Comparison of ENCODE assay signal across 1 cellular context in the genomic region with DNA sequence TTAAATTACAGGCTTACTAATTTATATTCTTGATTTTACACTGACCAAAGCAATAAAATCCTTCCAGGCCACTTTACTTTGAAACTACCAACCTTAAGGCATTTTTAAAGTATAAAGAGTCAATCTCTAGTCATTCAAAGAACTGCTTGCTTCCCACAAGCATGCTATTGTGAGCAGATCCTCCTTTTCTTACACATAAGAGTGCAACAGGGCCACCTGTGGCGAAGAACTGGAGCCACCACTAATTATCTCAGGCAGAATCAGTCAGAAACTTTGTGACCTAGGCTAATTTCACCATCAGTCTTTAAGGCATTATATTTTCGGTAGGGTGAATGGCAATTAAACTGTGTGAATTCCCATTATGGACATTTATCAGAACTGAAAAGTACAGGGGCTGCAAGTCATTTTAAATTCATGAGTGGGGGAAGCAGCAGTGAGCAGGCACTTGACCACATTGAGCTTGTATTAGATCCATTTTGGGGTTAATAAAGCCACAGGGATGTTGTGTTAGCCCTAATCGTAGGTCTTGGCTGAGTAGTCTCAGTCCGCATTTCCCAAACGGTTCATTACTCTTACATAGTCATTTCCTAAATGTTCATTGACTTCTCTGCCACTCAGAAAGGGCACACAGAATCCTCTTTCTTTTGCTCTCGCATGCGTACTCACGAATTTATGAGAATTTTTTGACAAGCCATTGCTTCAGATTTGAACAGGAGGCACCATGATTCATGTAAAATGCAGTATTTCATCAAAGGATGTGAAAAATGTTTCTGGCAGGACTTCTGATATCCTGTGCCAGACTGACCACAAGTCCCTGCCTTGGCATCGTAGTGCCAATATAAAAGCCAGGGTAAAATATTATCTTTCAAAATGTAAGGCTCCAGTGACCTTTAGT.
A peak's percentile ranks its signal among the peaks of the same experiment; 100 is the strongest.
TF ChIP-seq lines count a peak whose summit lies in the region.

No MANE protein-coding gene starts in this region.

TF ChIP-seq in H1, 55 proteins besides CTCF, POLR2A, EP300 and RAD21:
- TF ChIP-seq NANOG (IDR thresholded peaks at IDR 0.05; ENCODE audit: insufficient read depth, low read depth, low read length, poor library complexity, severe bottlenecking) (peak; percentile 76), RBBP5 (IDR thresholded peaks at IDR 0.05; ENCODE audit: borderline replicate concordance, low read depth, low read length) (no peak)
- TF ChIP-seq, protein P1, sequence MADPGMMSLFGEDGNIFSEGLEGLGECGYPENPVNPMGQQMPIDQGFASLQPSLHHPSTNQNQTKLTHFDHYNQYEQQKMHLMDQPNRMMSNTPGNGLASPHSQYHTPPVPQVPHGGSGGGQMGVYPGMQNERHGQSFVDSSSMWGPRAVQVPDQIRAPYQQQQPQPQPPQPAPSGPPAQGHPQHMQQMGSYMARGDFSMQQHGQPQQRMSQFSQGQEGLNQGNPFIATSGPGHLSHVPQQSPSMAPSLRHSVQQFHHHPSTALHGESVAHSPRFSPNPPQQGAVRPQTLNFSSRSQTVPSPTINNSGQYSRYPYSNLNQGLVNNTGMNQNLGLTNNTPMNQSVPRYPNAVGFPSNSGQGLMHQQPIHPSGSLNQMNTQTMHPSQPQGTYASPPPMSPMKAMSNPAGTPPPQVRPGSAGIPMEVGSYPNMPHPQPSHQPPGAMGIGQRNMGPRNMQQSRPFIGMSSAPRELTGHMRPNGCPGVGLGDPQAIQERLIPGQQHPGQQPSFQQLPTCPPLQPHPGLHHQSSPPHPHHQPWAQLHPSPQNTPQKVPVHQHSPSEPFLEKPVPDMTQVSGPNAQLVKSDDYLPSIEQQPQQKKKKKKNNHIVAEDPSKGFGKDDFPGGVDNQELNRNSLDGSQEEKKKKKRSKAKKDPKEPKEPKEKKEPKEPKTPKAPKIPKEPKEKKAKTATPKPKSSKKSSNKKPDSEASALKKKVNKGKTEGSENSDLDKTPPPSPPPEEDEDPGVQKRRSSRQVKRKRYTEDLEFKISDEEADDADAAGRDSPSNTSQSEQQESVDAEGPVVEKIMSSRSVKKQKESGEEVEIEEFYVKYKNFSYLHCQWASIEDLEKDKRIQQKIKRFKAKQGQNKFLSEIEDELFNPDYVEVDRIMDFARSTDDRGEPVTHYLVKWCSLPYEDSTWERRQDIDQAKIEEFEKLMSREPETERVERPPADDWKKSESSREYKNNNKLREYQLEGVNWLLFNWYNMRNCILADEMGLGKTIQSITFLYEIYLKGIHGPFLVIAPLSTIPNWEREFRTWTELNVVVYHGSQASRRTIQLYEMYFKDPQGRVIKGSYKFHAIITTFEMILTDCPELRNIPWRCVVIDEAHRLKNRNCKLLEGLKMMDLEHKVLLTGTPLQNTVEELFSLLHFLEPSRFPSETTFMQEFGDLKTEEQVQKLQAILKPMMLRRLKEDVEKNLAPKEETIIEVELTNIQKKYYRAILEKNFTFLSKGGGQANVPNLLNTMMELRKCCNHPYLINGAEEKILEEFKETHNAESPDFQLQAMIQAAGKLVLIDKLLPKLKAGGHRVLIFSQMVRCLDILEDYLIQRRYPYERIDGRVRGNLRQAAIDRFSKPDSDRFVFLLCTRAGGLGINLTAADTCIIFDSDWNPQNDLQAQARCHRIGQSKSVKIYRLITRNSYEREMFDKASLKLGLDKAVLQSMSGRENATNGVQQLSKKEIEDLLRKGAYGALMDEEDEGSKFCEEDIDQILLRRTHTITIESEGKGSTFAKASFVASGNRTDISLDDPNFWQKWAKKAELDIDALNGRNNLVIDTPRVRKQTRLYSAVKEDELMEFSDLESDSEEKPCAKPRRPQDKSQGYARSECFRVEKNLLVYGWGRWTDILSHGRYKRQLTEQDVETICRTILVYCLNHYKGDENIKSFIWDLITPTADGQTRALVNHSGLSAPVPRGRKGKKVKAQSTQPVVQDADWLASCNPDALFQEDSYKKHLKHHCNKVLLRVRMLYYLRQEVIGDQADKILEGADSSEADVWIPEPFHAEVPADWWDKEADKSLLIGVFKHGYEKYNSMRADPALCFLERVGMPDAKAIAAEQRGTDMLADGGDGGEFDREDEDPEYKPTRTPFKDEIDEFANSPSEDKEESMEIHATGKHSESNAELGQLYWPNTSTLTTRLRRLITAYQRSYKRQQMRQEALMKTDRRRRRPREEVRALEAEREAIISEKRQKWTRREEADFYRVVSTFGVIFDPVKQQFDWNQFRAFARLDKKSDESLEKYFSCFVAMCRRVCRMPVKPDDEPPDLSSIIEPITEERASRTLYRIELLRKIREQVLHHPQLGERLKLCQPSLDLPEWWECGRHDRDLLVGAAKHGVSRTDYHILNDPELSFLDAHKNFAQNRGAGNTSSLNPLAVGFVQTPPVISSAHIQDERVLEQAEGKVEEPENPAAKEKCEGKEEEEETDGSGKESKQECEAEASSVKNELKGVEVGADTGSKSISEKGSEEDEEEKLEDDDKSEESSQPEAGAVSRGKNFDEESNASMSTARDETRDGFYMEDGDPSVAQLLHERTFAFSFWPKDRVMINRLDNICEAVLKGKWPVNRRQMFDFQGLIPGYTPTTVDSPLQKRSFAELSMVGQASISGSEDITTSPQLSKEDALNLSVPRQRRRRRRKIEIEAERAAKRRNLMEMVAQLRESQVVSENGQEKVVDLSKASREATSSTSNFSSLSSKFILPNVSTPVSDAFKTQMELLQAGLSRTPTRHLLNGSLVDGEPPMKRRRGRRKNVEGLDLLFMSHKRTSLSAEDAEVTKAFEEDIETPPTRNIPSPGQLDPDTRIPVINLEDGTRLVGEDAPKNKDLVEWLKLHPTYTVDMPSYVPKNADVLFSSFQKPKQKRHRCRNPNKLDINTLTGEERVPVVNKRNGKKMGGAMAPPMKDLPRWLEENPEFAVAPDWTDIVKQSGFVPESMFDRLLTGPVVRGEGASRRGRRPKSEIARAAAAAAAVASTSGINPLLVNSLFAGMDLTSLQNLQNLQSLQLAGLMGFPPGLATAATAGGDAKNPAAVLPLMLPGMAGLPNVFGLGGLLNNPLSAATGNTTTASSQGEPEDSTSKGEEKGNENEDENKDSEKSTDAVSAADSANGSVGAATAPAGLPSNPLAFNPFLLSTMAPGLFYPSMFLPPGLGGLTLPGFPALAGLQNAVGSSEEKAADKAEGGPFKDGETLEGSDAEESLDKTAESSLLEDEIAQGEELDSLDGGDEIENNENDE (IDR thresholded peaks at IDR 0.05; ENCODE audit: insufficient replicate concordance, low read length): peak; percentile 79
